In the genomic region with DNA sequence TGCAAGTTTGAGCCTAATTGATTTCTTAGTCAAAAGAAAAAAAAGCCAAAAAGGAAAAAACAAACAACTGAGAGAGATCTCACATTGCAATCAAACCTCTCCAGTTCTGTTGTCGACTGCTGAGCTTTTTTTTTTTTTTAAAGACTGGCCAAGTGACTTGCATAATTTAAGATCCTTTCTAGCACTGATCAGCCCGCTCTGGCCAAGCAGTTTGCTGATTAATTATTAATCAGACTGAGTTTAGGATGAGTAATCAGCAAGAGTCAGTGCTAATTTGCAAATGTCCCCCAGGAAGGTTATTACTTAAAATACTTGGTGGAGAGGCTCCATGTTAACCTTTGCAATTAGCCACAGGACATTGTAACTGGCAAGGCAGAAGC, we compare ENCODE assay signal across 10 cellular contexts. TPM values are rescaled to one million over a fixed set of nuclear protein-coding genes. Genes with fewer than 3 reads are reported as not detected.
A peak's percentile ranks its signal among the peaks of the same experiment; 100 is the strongest.
DNase-seq lines count a peak whose midpoint lies in the region; ATAC-seq and TF ChIP-seq lines count a peak whose summit lies in the region.
"Had no signal": no experiment of that assay in that cellular context is flagged by ENCODE, and none has a peak within 500 bp of the region (broad histone marks: within the 10 kb centered on the region; RNA-seq: fewer than 3 reads in every experiment).

No MANE protein-coding gene starts in this region.

- DNase-seq in Caki2 (ENCODE audit: low read depth) (peak; percentile 44), fibroblast of lung (ENCODE audit: low read depth in 2 of 2) (peak; percentile 17 to 69), NCI-H187 treated with DMSO at 0.1 percent for 48 hours (lab: John Stamatoyannopoulos, UW) (no peak), CD1c-positive myeloid dendritic cell (ENCODE audit: extremely low spot score) (no peak), cerebellum (ENCODE audit: low spot score) (no peak)
- DNase-seq: dermis blood vessel endothelial cell had no signal

- in situ Hi-C loops in Caki2 (cut with HindIII; ENCODE audit: low pct_unique_long_range_greater_than_20kb, low sequenced_read_pairs) = no loop called here

- H3K4me3 ChIP-seq in fibroblast of lung (replicated peaks in 1 of 4; ENCODE audit: control extremely low read depth in 1 of 4, insufficient read depth in 1 of 4, low read depth in 3 of 4, low read length in 4 of 4) = no peak overlapping the region

- H3K36me3 ChIP-seq in fibroblast of lung (ENCODE audit: control insufficient read depth, insufficient read depth, low read length) = no peaks in the 10 kb centered on the region

- no peaks in the 10 kb centered on the region for H3K27me3 ChIP-seq in fibroblast of lung (ENCODE audit: control insufficient read depth, insufficient read depth, low read length)

- H3K9me3 ChIP-seq in fibroblast of lung (ENCODE audit: control insufficient read depth, insufficient read depth, low read depth, low read length) = no peaks in the 10 kb centered on the region

- peak overlapping the region; percentile 33 for H3K4me2 ChIP-seq in fibroblast of lung (ENCODE audit: extremely low read depth, insufficient read depth, low read length)

- TF ChIP-seq CTCF in fibroblast of lung (conservative IDR thresholded peaks at IDR 0.05 in 1 of 2, IDR thresholded peaks at IDR 0.05 in 1 of 2; ENCODE audit: low read depth in 1 of 2, low read length in 2 of 2) = no peak

- no peaks in the 10 kb centered on the region for H3K79me2 ChIP-seq in fibroblast of lung (ENCODE audit: control insufficient read depth, insufficient read depth, low read length)

- peaks cover 16% of the 10 kb centered on the region for H3K4me1 ChIP-seq in fibroblast of lung (ENCODE audit: control insufficient read depth, extremely low read depth, insufficient read depth, low read length)

- no peak overlapping the region for H3K27ac ChIP-seq in fibroblast of lung (ENCODE audit: insufficient read depth, low read length)

- no peak overlapping the region for H3K9ac ChIP-seq in fibroblast of lung (ENCODE audit: insufficient read depth, low read length)

- ATAC-seq in GM21381 (IDR thresholded peaks at IDR 0.05; ENCODE audit: unreplicated experiment) (peak; percentile 59), HG03280 (IDR thresholded peaks at IDR 0.05; ENCODE audit: unreplicated experiment) (peak; percentile 46), GM18520 (IDR thresholded peaks at IDR 0.05; ENCODE audit: unreplicated experiment) (no peak)

- H2AFZ ChIP-seq in fibroblast of lung (ENCODE audit: low read length) = no peak overlapping the region

- H4K20me1 ChIP-seq in fibroblast of lung (ENCODE audit: control insufficient read depth, extremely low read depth, insufficient read depth, low read length) = no peaks in the 10 kb centered on the region

RNA-seq across cellular contexts. Expression of gene HMGB4, which starts 39.3 kb away (rescaled TPM):
- not detected in 2 replicates for total RNA-seq in Caki2 (2014; rRNA removed; shearing (Covaris generic); ENCODE audit: low replicate concordance)
- total RNA-seq in fibroblast of lung (not detected in 2 replicates), cerebellum (not detected)
- polyA plus RNA-seq in fibroblast of lung = not detected in 2 replicates
- not detected in 2 replicates for polyA plus RNA-seq in fibroblast of lung (2012)
- not detected in 2 replicates for polyA minus RNA-seq in fibroblast of lung (ENCODE audit: low replicate concordance)
- total RNA-seq: dermis blood vessel endothelial cell, mononuclear cell had no signal

Comparison
In these comparisons a context has a peak if more than half of its experiments do, and no peak if none do; other contexts are left out.
1. DNase-seq: peak in Caki2 (single experiment) and fibroblast of lung (2 of 2); none in NCI-H187 treated with DMSO at 0.1 percent for 48 hours (single experiment), CD1c-positive myeloid dendritic cell (single experiment) and cerebellum (single experiment).